ENCODE assay signal across 20 cellular contexts in genomic region chr11:75028321-75029097, GRCh38. TPM values are rescaled to one million over a fixed set of nuclear protein-coding genes. Genes with fewer than 3 reads are reported as not detected.
DNase-seq lines count a peak whose midpoint lies in the region; TF ChIP-seq lines count a peak whose summit lies in the region.
"Had no signal": no experiment of that assay in that cellular context is flagged by ENCODE, and none has a peak within 500 bp of the region (broad histone marks: within the 10 kb centered on the region; RNA-seq: fewer than 3 reads in every experiment).

No MANE protein-coding gene starts in this region.

- DNase-seq in NCI-H1417 (lab: John Stamatoyannopoulos, UW) (peak; percentile 31 to 90 (median 77)), NCI-H1417 treated with DMSO at 0.1 percent for 48 hours (lab: John Stamatoyannopoulos, UW) (no peak), NCI-H345 (lab: John Stamatoyannopoulos, UW) (peak; percentile 89), fibroblast of gingiva (ENCODE audit: low read depth) (peak; percentile 55), G401 (ENCODE audit: low spot score) (no peak), HuH-7.5 (ENCODE audit: low spot score) (no peak), MM.1S (no peak)
- DNase-seq: 8988T; activated CD4-positive, alpha-beta T cell treated with anti-CD3 and anti-CD28 coated beads, Interleukin-2, amount 10 ng/mL, durations not matched to agents 24 days and 14 days; activated CD8-positive, alpha-beta memory T cell treated with anti-CD3 and anti-CD28 coated beads, Interleukin-2, amount 10 ng/mL, durations not matched to agents 7 days and 5 days; dorsolateral prefrontal cortex; gastrocnemius medialis; lower lobe of right lung; NCI-H1048; RPMI8226; stimulated activated CD4-positive, alpha-beta T cell treated with anti-CD3 and anti-CD28 coated beads, Interleukin-2, amount 100 ng/mL, for 48 hours; T-helper 2 cell; tibial artery had no signal

- H3K27me3 ChIP-seq in skeletal muscle tissue (ENCODE audit: control insufficient read depth in 3 of 3, insufficient read depth in 3 of 3, low read length in 3 of 3): no peaks in the 10 kb centered on the region
- H3K27me3 ChIP-seq in MM.1S (replicated peaks; ENCODE audit: insufficient read depth, low read length): no peaks in the 10 kb centered on the region
- H3K27me3 ChIP-seq: dorsolateral prefrontal cortex, gastrocnemius medialis, tibial artery had no signal

- H2AFZ ChIP-seq in MM.1S (ENCODE audit: low read length): no peak overlapping the region

- no peak for TF ChIP-seq CTCF in MM.1S (IDR thresholded peaks at IDR 0.05; ENCODE audit: low read length)

- H3K4me1 ChIP-seq in skeletal muscle tissue (ENCODE audit: control insufficient read depth in 3 of 3, insufficient read depth in 3 of 3, low read length in 3 of 3): peaks cover 29 to 55% (median 35%) of the 10 kb centered on the region in 3 donors
- H3K4me1 ChIP-seq in MM.1S (ENCODE audit: low read length): no peaks in the 10 kb centered on the region
- H3K4me1 ChIP-seq: lower lobe of right lung, tibial artery had no signal

- H3K36me3 ChIP-seq in skeletal muscle tissue (ENCODE audit: control insufficient read depth in 3 of 3, insufficient read depth in 3 of 3, low read length in 3 of 3): no peaks in the 10 kb centered on the region
- H3K36me3 ChIP-seq in MM.1S (replicated peaks; ENCODE audit: insufficient read depth, low read length): no peaks in the 10 kb centered on the region
- H3K36me3 ChIP-seq: gastrocnemius medialis, lower lobe of right lung, tibial artery had no signal

- H3K79me2 ChIP-seq in MM.1S (ENCODE audit: low read length): no peaks in the 10 kb centered on the region

- peak overlapping the region in 1 of 3 donors; percentile 3 for H3K9ac ChIP-seq in skeletal muscle tissue (ENCODE audit: low read depth in 1 of 3, low read length in 3 of 3)
- no peak overlapping the region for H3K9ac ChIP-seq in MM.1S (ENCODE audit: low read length)

- H3K4me2 ChIP-seq in MM.1S (ENCODE audit: low read depth, low read length): no peak overlapping the region

- no peak overlapping the region for H3K4me3 ChIP-seq in skeletal muscle tissue (ENCODE audit: low read length in 3 of 3)
- H3K4me3 ChIP-seq in MM.1S (ENCODE audit: low read length): no peak overlapping the region
- H3K4me3 ChIP-seq: dorsolateral prefrontal cortex, gastrocnemius medialis, lower lobe of right lung, SK-N-MC, tibial artery had no signal

- H3K27ac ChIP-seq in skeletal muscle tissue (ENCODE audit: low read depth, low read length) (peak overlapping the region; percentile 6), MM.1S (ENCODE audit: low read length) (no peak overlapping the region)
- H3K27ac ChIP-seq: dorsolateral prefrontal cortex, gastrocnemius medialis, lower lobe of right lung, SK-N-MC, tibial artery had no signal

- H3K9me2 ChIP-seq in MM.1S (replicated peaks; ENCODE audit: insufficient read depth, low read length): no peaks in the 10 kb centered on the region

- in situ Hi-C loops in G401 (cut with HindIII; ENCODE audit: low sequenced_read_pairs): no loop called here

- H3F3A ChIP-seq in MM.1S (ENCODE audit: insufficient read depth, low read length): no peaks in the 10 kb centered on the region

- no peaks in the 10 kb centered on the region for H4K20me1 ChIP-seq in MM.1S (ENCODE audit: insufficient read depth, low read length)

- H3K9me3 ChIP-seq in skeletal muscle tissue (ENCODE audit: control insufficient read depth in 3 of 3, low read length in 3 of 3): no peaks in the 10 kb centered on the region
- no peaks in the 10 kb centered on the region for H3K9me3 ChIP-seq in MM.1S (replicated peaks; ENCODE audit: insufficient read depth, low read length)
- H3K9me3 ChIP-seq: gastrocnemius medialis, lower lobe of right lung, tibial artery had no signal

RNA-seq across cellular contexts. Expression of gene NEU3, which starts 39.8 kb away (rescaled TPM):
- 19.8 TPM for total RNA-seq in skeletal muscle tissue
- total RNA-seq in G401 (2014; rRNA removed; shearing (Covaris generic)): 6.5 and 10.0 TPM in 2 replicates

Comparison
In these comparisons a context has a peak if more than half of its experiments do, and no peak if none do; other contexts are left out.
1. DNase-seq: peak in NCI-H1417 (3 of 3), NCI-H345 (single experiment) and fibroblast of gingiva (single experiment); none in NCI-H1417 treated with DMSO at 0.1 percent for 48 hours (single experiment), G401 (single experiment), HuH-7.5 (single experiment) and MM.1S (single experiment).